1 cellular context compared by ENCODE assay signal in the genomic region with DNA sequence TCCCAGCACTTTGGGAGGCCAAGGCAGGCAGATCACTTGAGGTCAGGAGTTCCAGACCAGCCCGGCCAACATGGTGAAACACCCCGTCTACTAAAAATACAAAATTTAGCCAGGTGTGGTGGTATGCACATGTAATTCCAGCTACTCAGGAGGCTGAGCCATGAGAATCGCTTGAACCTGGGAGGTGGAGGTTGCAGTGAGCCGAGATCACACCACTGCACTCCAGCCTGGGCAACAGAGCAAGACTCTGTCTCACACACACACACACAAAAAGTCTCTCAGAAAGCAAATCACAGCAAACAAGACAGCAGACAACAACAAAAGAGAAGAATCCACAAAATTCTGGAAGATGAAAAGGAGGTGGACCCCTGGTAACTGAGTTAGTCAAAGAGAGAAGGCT.
TF ChIP-seq lines count a peak whose summit lies in the region.
"Not testable (repeated sequence)": the region's sequence is repeated elsewhere in the genome, so short reads cannot be mapped to it uniquely, and the experiment has no call there.

No MANE protein-coding gene starts in this region.

TF ChIP-seq in K562, 482 proteins besides CTCF, POLR2A, EP300 and RAD21:
- TF ChIP-seq, protein P1, sequence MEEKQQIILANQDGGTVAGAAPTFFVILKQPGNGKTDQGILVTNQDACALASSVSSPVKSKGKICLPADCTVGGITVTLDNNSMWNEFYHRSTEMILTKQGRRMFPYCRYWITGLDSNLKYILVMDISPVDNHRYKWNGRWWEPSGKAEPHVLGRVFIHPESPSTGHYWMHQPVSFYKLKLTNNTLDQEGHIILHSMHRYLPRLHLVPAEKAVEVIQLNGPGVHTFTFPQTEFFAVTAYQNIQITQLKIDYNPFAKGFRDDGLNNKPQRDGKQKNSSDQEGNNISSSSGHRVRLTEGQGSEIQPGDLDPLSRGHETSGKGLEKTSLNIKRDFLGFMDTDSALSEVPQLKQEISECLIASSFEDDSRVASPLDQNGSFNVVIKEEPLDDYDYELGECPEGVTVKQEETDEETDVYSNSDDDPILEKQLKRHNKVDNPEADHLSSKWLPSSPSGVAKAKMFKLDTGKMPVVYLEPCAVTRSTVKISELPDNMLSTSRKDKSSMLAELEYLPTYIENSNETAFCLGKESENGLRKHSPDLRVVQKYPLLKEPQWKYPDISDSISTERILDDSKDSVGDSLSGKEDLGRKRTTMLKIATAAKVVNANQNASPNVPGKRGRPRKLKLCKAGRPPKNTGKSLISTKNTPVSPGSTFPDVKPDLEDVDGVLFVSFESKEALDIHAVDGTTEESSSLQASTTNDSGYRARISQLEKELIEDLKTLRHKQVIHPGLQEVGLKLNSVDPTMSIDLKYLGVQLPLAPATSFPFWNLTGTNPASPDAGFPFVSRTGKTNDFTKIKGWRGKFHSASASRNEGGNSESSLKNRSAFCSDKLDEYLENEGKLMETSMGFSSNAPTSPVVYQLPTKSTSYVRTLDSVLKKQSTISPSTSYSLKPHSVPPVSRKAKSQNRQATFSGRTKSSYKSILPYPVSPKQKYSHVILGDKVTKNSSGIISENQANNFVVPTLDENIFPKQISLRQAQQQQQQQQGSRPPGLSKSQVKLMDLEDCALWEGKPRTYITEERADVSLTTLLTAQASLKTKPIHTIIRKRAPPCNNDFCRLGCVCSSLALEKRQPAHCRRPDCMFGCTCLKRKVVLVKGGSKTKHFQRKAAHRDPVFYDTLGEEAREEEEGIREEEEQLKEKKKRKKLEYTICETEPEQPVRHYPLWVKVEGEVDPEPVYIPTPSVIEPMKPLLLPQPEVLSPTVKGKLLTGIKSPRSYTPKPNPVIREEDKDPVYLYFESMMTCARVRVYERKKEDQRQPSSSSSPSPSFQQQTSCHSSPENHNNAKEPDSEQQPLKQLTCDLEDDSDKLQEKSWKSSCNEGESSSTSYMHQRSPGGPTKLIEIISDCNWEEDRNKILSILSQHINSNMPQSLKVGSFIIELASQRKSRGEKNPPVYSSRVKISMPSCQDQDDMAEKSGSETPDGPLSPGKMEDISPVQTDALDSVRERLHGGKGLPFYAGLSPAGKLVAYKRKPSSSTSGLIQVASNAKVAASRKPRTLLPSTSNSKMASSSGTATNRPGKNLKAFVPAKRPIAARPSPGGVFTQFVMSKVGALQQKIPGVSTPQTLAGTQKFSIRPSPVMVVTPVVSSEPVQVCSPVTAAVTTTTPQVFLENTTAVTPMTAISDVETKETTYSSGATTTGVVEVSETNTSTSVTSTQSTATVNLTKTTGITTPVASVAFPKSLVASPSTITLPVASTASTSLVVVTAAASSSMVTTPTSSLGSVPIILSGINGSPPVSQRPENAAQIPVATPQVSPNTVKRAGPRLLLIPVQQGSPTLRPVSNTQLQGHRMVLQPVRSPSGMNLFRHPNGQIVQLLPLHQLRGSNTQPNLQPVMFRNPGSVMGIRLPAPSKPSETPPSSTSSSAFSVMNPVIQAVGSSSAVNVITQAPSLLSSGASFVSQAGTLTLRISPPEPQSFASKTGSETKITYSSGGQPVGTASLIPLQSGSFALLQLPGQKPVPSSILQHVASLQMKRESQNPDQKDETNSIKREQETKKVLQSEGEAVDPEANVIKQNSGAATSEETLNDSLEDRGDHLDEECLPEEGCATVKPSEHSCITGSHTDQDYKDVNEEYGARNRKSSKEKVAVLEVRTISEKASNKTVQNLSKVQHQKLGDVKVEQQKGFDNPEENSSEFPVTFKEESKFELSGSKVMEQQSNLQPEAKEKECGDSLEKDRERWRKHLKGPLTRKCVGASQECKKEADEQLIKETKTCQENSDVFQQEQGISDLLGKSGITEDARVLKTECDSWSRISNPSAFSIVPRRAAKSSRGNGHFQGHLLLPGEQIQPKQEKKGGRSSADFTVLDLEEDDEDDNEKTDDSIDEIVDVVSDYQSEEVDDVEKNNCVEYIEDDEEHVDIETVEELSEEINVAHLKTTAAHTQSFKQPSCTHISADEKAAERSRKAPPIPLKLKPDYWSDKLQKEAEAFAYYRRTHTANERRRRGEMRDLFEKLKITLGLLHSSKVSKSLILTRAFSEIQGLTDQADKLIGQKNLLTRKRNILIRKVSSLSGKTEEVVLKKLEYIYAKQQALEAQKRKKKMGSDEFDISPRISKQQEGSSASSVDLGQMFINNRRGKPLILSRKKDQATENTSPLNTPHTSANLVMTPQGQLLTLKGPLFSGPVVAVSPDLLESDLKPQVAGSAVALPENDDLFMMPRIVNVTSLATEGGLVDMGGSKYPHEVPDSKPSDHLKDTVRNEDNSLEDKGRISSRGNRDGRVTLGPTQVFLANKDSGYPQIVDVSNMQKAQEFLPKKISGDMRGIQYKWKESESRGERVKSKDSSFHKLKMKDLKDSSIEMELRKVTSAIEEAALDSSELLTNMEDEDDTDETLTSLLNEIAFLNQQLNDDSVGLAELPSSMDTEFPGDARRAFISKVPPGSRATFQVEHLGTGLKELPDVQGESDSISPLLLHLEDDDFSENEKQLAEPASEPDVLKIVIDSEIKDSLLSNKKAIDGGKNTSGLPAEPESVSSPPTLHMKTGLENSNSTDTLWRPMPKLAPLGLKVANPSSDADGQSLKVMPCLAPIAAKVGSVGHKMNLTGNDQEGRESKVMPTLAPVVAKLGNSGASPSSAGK (IDR thresholded peaks at IDR 0.05), result peak; percentile 37; the same call in 1 of the 2 replicates
- TF ChIP-seq SMAD4 (CRISPR knock-in tag; conservative IDR thresholded peaks at IDR 0.05) (0 out of 2 replicates have a peak, but pooled peaks have one; percentile 22), HDGF (IDR thresholded peaks at IDR 0.05) (0 out of 2 replicates have a peak, but pooled peaks have one; percentile 64), SMARCA4 (IDR thresholded peaks at IDR 0.05) (peak; percentile 49), RBFOX2 (IDR thresholded peaks at IDR 0.05; ENCODE audit: low read depth, low read length) (peak; percentile 32; the same call in 1 of the 2 replicates), SMARCA5 (IDR thresholded peaks at IDR 0.05) (0 out of 2 replicates have a peak, but pooled peaks have one; percentile 45), ZNF121 (CRISPR knock-in tag; conservative IDR thresholded peaks at IDR 0.05) (peak; percentile 72), MLLT1 (IDR thresholded peaks at IDR 0.05) (peak in 1 of 2 experiments; percentile 33; a peak in 1 of 4 replicates), ZBTB40 (IDR thresholded peaks at IDR 0.05) (peak; percentile 24; the same call in 1 of the 2 replicates), ZKSCAN8 (CRISPR knock-in tag; IDR thresholded peaks at IDR 0.05) (0 out of 2 replicates have a peak, but pooled peaks have one; percentile 21)
- TF ChIP-seq ZBTB40 (CRISPR knock-in tag; IDR thresholded peaks at IDR 0.05), result not testable (repeated sequence)
